Comparison of ENCODE assay signal across 8 cellular contexts in genomic region chr17:45246861-45247428, GRCh38. TPM values are rescaled to one million over a fixed set of nuclear protein-coding genes. Genes with fewer than 3 reads are reported as not detected.
DNase-seq lines count a peak whose midpoint lies in the region; ATAC-seq and TF ChIP-seq lines count a peak whose summit lies in the region.

No MANE protein-coding gene starts in this region.

- TF ChIP-seq CTCF in HFFc6 (IDR thresholded peaks at IDR 0.05), result peak; percentile 66
- peak; percentile 52 for TF ChIP-seq CTCF in SU-DHL-6 (IDR thresholded peaks at IDR 0.05; ENCODE audit: insufficient read depth, low read length, poor library complexity, severe bottlenecking)
- peak; percentile 51 for TF ChIP-seq CTCF in epithelial cell of proximal tubule (conservative IDR thresholded peaks at IDR 0.05; ENCODE audit: low read depth, low read length)
- peak; percentile 67 for TF ChIP-seq CTCF in neural cell (IDR thresholded peaks at IDR 0.05; ENCODE audit: poor library complexity, severe bottlenecking)

- H3K27me3 ChIP-seq in BLaER1 (no peaks in the 10 kb centered on the region), SU-DHL-6 (ENCODE audit: low read length) (no peaks in the 10 kb centered on the region), neural cell (ENCODE audit: insufficient read depth, low read depth, low read length) (peaks cover 21% of the 10 kb centered on the region)

- peak overlapping the region; percentile 86 for H3K4me3 ChIP-seq in BLaER1
- H3K4me3 ChIP-seq in SU-DHL-6 (ENCODE audit: insufficient read depth, low read length, poor library complexity, severe bottlenecking), result peak overlapping the region; percentile 81
- peak overlapping the region; percentile 68 for H3K4me3 ChIP-seq in epithelial cell of proximal tubule (ENCODE audit: low read depth, low read length)
- H3K4me3 ChIP-seq in neural cell (ENCODE audit: low read length), result peak overlapping the region; percentile 64

- no peaks in the 10 kb centered on the region for H3K36me3 Mint-ChIP-seq in HFFc6 (ENCODE audit: low read depth)

- no peaks in the 10 kb centered on the region for H3K9me2 ChIP-seq in SU-DHL-6 (replicated peaks; ENCODE audit: insufficient read depth, low read length)
- H3K9me2 ChIP-seq in neural cell (ENCODE audit: insufficient read depth, low read length), result no peaks in the 10 kb centered on the region

- no peak for ATAC-seq in HG02840 (IDR thresholded peaks at IDR 0.05; ENCODE audit: low FRiP score, unreplicated experiment)
- no peak for ATAC-seq in GM21515 (IDR thresholded peaks at IDR 0.05; ENCODE audit: unreplicated experiment)
- ATAC-seq in HG03159 (IDR thresholded peaks at IDR 0.05; ENCODE audit: unreplicated experiment), result no peak

- H3K9me3 ChIP-seq in BLaER1, result 0 out of 2 replicates have a peak, but pooled peaks cover 6% of the 10 kb centered on the region
- no peaks in the 10 kb centered on the region for H3K9me3 ChIP-seq in SU-DHL-6 (ENCODE audit: insufficient read depth, low read length)
- no peaks in the 10 kb centered on the region for H3K9me3 ChIP-seq in neural cell (ENCODE audit: low read length)

- no peak for TF ChIP-seq RAD21 in neural cell (conservative IDR thresholded peaks at IDR 0.05)

- H3K27ac ChIP-seq in BLaER1 (peak overlapping the region; percentile 87), SU-DHL-6 (ENCODE audit: low read depth, low read length) (peak overlapping the region; percentile 81), neural cell (ENCODE audit: low read length) (peak overlapping the region; percentile 20)

- H3K4me3 Mint-ChIP-seq in HFFc6, result peak overlapping the region; percentile 87

- H3K79me2 ChIP-seq in SU-DHL-6 (ENCODE audit: insufficient read depth, low read length) (peaks cover 7% of the 10 kb centered on the region; the same call in 1 of the 2 replicates), neural cell (replicated peaks; ENCODE audit: insufficient read depth, low read length) (no peaks in the 10 kb centered on the region)

- H4K20me1 ChIP-seq in BLaER1, result peaks cover 24% of the 10 kb centered on the region; the same call in 1 of the 2 replicates
- H4K20me1 ChIP-seq in SU-DHL-6 (ENCODE audit: low read depth, low read length), result no peaks in the 10 kb centered on the region
- H4K20me1 ChIP-seq in neural cell (ENCODE audit: insufficient read depth), result no peaks in the 10 kb centered on the region

- peak overlapping the region; percentile 97 for H3K4me2 ChIP-seq in BLaER1
- H3K4me2 ChIP-seq in SU-DHL-6 (ENCODE audit: low read depth, low read length, poor library complexity, severe bottlenecking), result peak overlapping the region; percentile 84
- H3K4me2 ChIP-seq in neural cell (ENCODE audit: low read length), result no peak overlapping the region

- H3K9me3 Mint-ChIP-seq in HFFc6, result no peaks in the 10 kb centered on the region

- H3F3A ChIP-seq in SU-DHL-6 (ENCODE audit: insufficient read depth), result peaks cover 4% of the 10 kb centered on the region; the same call in 1 of the 2 replicates
- H3F3A ChIP-seq in neural cell (ENCODE audit: insufficient read depth, low read length, poor library complexity, severe bottlenecking), result no peaks in the 10 kb centered on the region

- peak overlapping the region; percentile 86 for H3K9ac ChIP-seq in BLaER1
- H3K9ac ChIP-seq in SU-DHL-6 (ENCODE audit: low read length), result peak overlapping the region; percentile 83
- peak overlapping the region; percentile 51 for H3K9ac ChIP-seq in neural cell (ENCODE audit: low read length)

- TF ChIP-seq EP300 in neural cell (conservative IDR thresholded peaks at IDR 0.05; ENCODE audit: poor library complexity, severe bottlenecking), result no peak

- H2AFZ ChIP-seq in SU-DHL-6 (ENCODE audit: low read depth, low read length, severe bottlenecking) (no peak overlapping the region), neural cell (ENCODE audit: low read depth, low read length) (peak overlapping the region; percentile 76)

- peak overlapping the region; percentile 13; the same call in 1 of the 2 replicates for H3K27ac Mint-ChIP-seq in HFFc6

- H3K4me1 ChIP-seq in BLaER1, result peaks cover 38% of the 10 kb centered on the region

- peaks cover 11% of the 10 kb centered on the region for H3K4me1 Mint-ChIP-seq in HFFc6 (ENCODE audit: low read depth)

- H3K36me3 ChIP-seq in BLaER1, result peaks cover 69% of the 10 kb centered on the region
- H3K36me3 ChIP-seq in SU-DHL-6 (ENCODE audit: low read length), result no peaks in the 10 kb centered on the region
- H3K36me3 ChIP-seq in neural cell (ENCODE audit: insufficient read depth, low read length), result no peaks in the 10 kb centered on the region

- H3K27me3 Mint-ChIP-seq in HFFc6 (ENCODE audit: insufficient read depth), result peaks cover 4% of the 10 kb centered on the region

- DNase-seq in HFFc6, result no peak
- DNase-seq in epithelial cell of proximal tubule (ENCODE audit: low read depth), result no peak

TF ChIP-seq in neural cell, 6 proteins besides CTCF, POLR2A, EP300 and RAD21:
- TF ChIP-seq TAF1 (IDR thresholded peaks at IDR 0.05; ENCODE audit: low read depth), result no peak
- TF ChIP-seq MXI1 (conservative IDR thresholded peaks at IDR 0.05; ENCODE audit: poor library complexity, severe bottlenecking), result peak; percentile 16
- TF ChIP-seq POLR2AphosphoS5 (IDR thresholded peaks at IDR 0.05), result peak; percentile 12
- TF ChIP-seq SMC3 (conservative IDR thresholded peaks at IDR 0.05; ENCODE audit: poor library complexity), result no peak
TF ChIP-seq in neural cell: peak in this region for 2.

RNA-seq across cellular contexts. Expression of gene SPATA32, which starts 14.9 kb away (rescaled TPM):
- total RNA-seq in HFFc6 (2021; fragmentation: NEBNext Ultra II Directional; extraction: Animal tissue kit (Norgen Biotek cat#: 25700)), result under 1 TPM in 1 of 6 experiments, not detected in 5; 0.11 TPM
- not detected in 2 replicates for total RNA-seq in epithelial cell of proximal tubule
- not detected in 2 replicates for polyA plus RNA-seq in neural cell
- not detected in 2 replicates for polyA minus RNA-seq in neural cell

RNA-seq across cellular contexts. Expression of gene FMNL1, which starts 25.3 kb away (rescaled TPM):
- 1 to 10 TPM; 1.6 to 8.0 (median 6.0) TPM for total RNA-seq in HFFc6 (2021; fragmentation: NEBNext Ultra II Directional; extraction: Animal tissue kit (Norgen Biotek cat#: 25700))
- total RNA-seq in epithelial cell of proximal tubule, result 5.1 and 5.7 TPM in 2 replicates
- polyA plus RNA-seq in neural cell, result 3.8 and 5.6 TPM in 2 replicates
- 5.8 and 6.6 TPM in 2 replicates for polyA minus RNA-seq in neural cell

Comparison
In these comparisons a context has a peak if more than half of its experiments do, and no peak if none do; other contexts are left out.
1. H3K27ac ChIP-seq: peak in every context shown above with its lines; median percentile 87 in BLaER1; 81 in SU-DHL-6; 20 in neural cell.